1 cellular context compared by ENCODE assay signal in the genomic region with DNA sequence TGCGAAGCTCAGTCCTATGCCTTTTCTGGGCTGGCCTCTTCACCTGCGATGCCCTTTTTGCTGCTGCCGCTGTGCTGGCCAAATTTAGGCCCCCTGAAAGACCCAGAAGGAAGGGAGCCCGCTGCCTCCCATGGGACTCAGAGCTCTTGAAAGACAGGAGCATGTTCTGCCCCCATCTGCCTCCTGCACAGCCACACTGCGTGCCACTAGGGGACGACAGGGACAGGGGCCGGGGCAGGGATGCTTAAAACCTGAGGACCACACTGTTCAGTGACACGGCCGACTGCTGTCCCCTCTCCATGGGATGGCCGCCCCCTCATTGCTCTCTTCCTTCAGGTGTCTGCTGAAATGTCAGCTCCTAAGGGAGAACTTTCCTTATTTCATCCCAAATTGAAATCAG.
TF ChIP-seq lines count a peak whose summit lies in the region.

No MANE protein-coding gene starts in this region.

TF ChIP-seq in H1, 55 proteins besides CTCF, POLR2A, EP300 and RAD21 (continued from another document):
- TF ChIP-seq ASH2L (IDR thresholded peaks at IDR 0.05; ENCODE audit: low read length) (no peak), GABPA (IDR thresholded peaks at IDR 0.05; ENCODE audit: borderline replicate concordance, insufficient read depth, low read length) (no peak), CEBPB (IDR thresholded peaks at IDR 0.05; ENCODE audit: low read depth, low read length) (no peak), CBX8 (IDR thresholded peaks at IDR 0.05; ENCODE audit: borderline replicate concordance, low read depth, low read length) (no peak), RFX5 (IDR thresholded peaks at IDR 0.05; ENCODE audit: borderline replicate concordance, low read depth, low read length) (no peak), SIX5 (IDR thresholded peaks at IDR 0.05; ENCODE audit: low read depth, low read length) (no peak), POLR2AphosphoS5 (IDR thresholded peaks at IDR 0.05; ENCODE audit: low read depth, low read length) (no peak), FOSL1 (IDR thresholded peaks at IDR 0.05; ENCODE audit: insufficient read depth, low read depth, low read length) (no peak)
